ENCODE assay signal across 13 cellular contexts in the genomic region with DNA sequence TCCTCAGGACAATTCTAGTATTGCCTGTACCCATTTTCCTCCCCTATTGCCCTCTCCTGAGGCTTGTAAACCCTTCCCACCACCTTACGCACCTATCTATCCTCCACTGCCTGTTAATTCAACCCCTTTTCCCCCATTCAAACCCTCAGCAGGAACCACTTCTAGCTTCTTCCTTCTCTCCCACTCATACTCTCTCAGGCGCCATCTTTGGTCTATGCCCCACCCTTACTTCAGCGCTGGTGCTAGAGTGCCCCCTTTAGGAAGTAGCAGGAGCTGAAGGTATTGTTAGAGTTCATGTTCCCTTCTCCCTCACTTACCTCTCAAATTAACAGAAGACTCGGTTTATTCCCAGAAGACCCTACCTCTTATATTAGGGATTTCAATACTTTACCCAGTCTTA.
A peak's percentile ranks its signal among the peaks of the same experiment; 100 is the strongest.
DNase-seq lines count a peak whose midpoint lies in the region; ATAC-seq lines count a peak whose summit lies in the region.
"Had no signal": no experiment of that assay in that cellular context is flagged by ENCODE, and none has a peak within 500 bp of the region (broad histone marks: within the 10 kb centered on the region; RNA-seq: fewer than 3 reads in every experiment).

No MANE protein-coding gene starts in this region.

- ATAC-seq in GM19455 (IDR thresholded peaks at IDR 0.05; ENCODE audit: unreplicated experiment) (peak; percentile 64), left cardiac atrium (no peak)
- ATAC-seq: CD8-positive, alpha-beta T cell had no signal

- DNase-seq in Daoy (ENCODE audit: low read depth) (peak; percentile 45), HT1080 (ENCODE audit: low read depth) (peak; percentile 44), UCSD-AML1 (lab: John Stamatoyannopoulos, UW; ENCODE audit: unreplicated experiment) (peak; percentile 28), SIG-M5 (lab: John Stamatoyannopoulos, UW) (no peak), NCI-H1417 (lab: John Stamatoyannopoulos, UW) (no peak), left cardiac atrium (no peak), AG08395 (ENCODE audit: low spot score) (no peak)
- DNase-seq: activated effector memory CD4-positive, alpha-beta T cell treated with anti-CD3 and anti-CD28 coated beads, Interleukin-2, amount 50 U/mL, for 16 hours; CD8-positive, alpha-beta T cell; foreskin fibroblast; NCI-H774; tibial artery had no signal

- intact Hi-C loops in left cardiac atrium (cut with DNase I) = no loop called here

Comparison
In these comparisons a context has a peak if more than half of its experiments do, and no peak if none do; other contexts are left out.
1. DNase-seq: peak in Daoy (single experiment), HT1080 (single experiment) and UCSD-AML1 (single experiment); none in SIG-M5 (single experiment), NCI-H1417 (0 of 3), left cardiac atrium (single experiment) and AG08395 (single experiment).